In the genomic region with DNA sequence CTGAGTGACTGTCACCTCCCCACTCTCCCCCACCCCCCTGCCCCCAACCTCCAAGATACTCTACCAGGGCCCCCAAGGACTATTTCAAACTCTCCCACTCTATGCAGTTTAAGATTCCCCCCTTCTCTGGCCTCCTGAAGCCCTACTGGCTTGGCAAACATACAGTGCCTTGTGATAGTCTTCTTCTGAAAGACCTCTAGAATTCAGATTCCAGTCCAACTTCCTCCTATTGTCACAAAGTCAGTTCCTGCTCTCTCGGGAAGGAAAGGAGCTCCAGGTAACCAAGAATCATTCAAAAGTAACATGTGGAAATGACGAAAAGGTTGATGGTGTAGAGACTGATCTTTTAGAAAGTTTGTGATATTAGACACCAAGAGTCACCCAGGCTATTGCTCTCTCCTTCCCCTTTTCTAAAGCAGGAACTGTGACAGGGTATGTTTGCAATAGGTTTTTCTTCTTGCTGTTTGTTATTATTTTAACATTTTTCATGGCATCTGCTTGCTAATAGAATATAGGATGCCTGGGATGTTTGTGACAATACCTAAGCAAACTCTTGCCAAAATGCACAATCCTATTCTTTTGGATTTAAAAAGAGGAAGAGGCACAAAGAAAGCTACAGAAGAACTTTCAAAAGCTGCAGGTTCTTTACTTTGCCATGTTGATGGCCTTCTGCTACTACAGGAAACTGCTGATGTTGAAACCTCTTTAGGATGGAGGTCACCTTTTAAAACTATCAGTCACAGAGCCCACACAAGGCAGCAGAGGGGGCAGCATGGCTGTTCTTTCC, we compare ENCODE assay signal across 9 cellular contexts.
DNase-seq lines count a peak whose midpoint lies in the region; ATAC-seq and TF ChIP-seq lines count a peak whose summit lies in the region.
"Had no signal": no experiment of that assay in that cellular context is flagged by ENCODE, and none has a peak within 500 bp of the region (broad histone marks: within the 10 kb centered on the region; RNA-seq: fewer than 3 reads in every experiment).

No MANE protein-coding gene starts in this region.

- H3K36me3 ChIP-seq in heart left ventricle (no peaks in the 10 kb centered on the region), lung (ENCODE audit: control insufficient read depth in 2 of 2, insufficient read depth in 2 of 2, low read length in 2 of 2) (no peaks in the 10 kb centered on the region), upper lobe of left lung (no peaks in the 10 kb centered on the region), ascending aorta (no peaks in the 10 kb centered on the region), HAP-1 (replicated peaks) (no peaks in the 10 kb centered on the region)

- peak overlapping the region; percentile 94 for H3K27ac Mint-ChIP-seq in T-helper 17 cell

- peak overlapping the region; percentile 76 to 98 (median 92) for H3K27ac ChIP-seq in heart left ventricle
- H3K27ac ChIP-seq in lung (ENCODE audit: low read depth in 1 of 2, low read length in 1 of 2): peak overlapping the region; percentile 58 to 75
- H3K27ac ChIP-seq in upper lobe of left lung: peak overlapping the region; percentile 90 to 97 (median 93)
- peak overlapping the region in 1 of 2 donors; percentile 86 for H3K27ac ChIP-seq in ascending aorta

- H3K9me3 ChIP-seq in heart left ventricle: no peaks in the 10 kb centered on the region
- H3K9me3 ChIP-seq in T-helper 17 cell (ENCODE audit: control insufficient read depth, low read length, poor library complexity, severe bottlenecking): no peaks in the 10 kb centered on the region
- no peaks in the 10 kb centered on the region for H3K9me3 ChIP-seq in lung (ENCODE audit: control insufficient read depth in 2 of 2, insufficient read depth in 1 of 2, low read length in 1 of 2)
- H3K9me3 ChIP-seq in upper lobe of left lung: no peaks in the 10 kb centered on the region
- no peaks in the 10 kb centered on the region for H3K9me3 ChIP-seq in ascending aorta
- H3K9me3 ChIP-seq in HAP-1: no peaks in the 10 kb centered on the region

- 41 to 66% (median 57%) methylated on average over 2 of the region's 2 CpGs for WGBS in heart left ventricle, 4 donors
- WGBS in lung, 2 donors: 25 to 51% methylated on average over 2 of the region's 2 CpGs
- whole genome bisulfite sequencing in upper lobe of left lung, 2 donors: 36 to 38% methylated on average over 2 of the region's 2 CpGs

- intact Hi-C loops in heart left ventricle (cut with DNase I) (loop anchor here in 7 of 10 donors (5.0 to 10.0 kb wide), 5 partner anchors 67 to 410 kb away; partner anchors contain the start of gene MGAT4A (in 4 of the 7)), left cardiac atrium (cut with DNase I) (loop anchor here in 1 of 2 donors (10.0 kb wide), 1 partner anchor 90 kb away; the partner anchor contains the start of gene MGAT4A), ascending aorta (cut with DNase I) (loop anchor here (5.0 kb wide), 1 partner anchor 92 kb away; the partner anchor contains the start of gene MGAT4A), posterior cingulate gyrus (cut with DNase I) (no loop called here)

- in situ Hi-C loops in HAP-1 (cut with MboI; ENCODE audit: low sequenced_read_pairs): loop anchor here (25.0 kb wide), 1 partner anchor 412 kb away; no protein-coding TSS in a partner anchor

- H3K4me3 Mint-ChIP-seq in T-helper 17 cell: peak overlapping the region; percentile 57

- DNase-seq in heart left ventricle (no peak), left cardiac atrium (no peak), T-helper 17 cell (no peak), lung (ENCODE audit: low spot score) (no peak), upper lobe of left lung (no peak), ascending aorta (ENCODE audit: low spot score in 2 of 2) (no peak), posterior cingulate gyrus (no peak), HAP-1 (ENCODE audit: low spot score in 2 of 2) (no peak)
- DNase-seq: Karpas-422 had no signal

- peaks cover 0 to 7% (median 0%) of the 10 kb centered on the region in 9 donors for H3K27me3 ChIP-seq in heart left ventricle
- H3K27me3 ChIP-seq in lung (ENCODE audit: control insufficient read depth, insufficient read depth): no peaks in the 10 kb centered on the region
- H3K27me3 ChIP-seq in upper lobe of left lung: no peaks in the 10 kb centered on the region
- H3K27me3 ChIP-seq in ascending aorta: no peaks in the 10 kb centered on the region
- H3K27me3 ChIP-seq in HAP-1 (ENCODE audit: low read depth): no peaks in the 10 kb centered on the region

- TF ChIP-seq POLR2A in heart left ventricle (IDR thresholded peaks at IDR 0.05) (no peak), upper lobe of left lung (IDR thresholded peaks at IDR 0.05) (no peak)

- TF ChIP-seq CTCF in heart left ventricle (IDR thresholded peaks at IDR 0.05) (no peak), lung (IDR thresholded peaks at IDR 0.05; ENCODE audit: control extremely low read depth, extremely low read depth) (no peak), upper lobe of left lung (IDR thresholded peaks at IDR 0.05) (no peak), ascending aorta (IDR thresholded peaks at IDR 0.05) (no peak)

- no peak for TF ChIP-seq EP300 in upper lobe of left lung (IDR thresholded peaks at IDR 0.05)

- H3K4me1 ChIP-seq in heart left ventricle (peaks cover 0 to 57% (median 27%) of the 10 kb centered on the region in 12 donors), lung (ENCODE audit: control insufficient read depth in 2 of 2, insufficient read depth in 2 of 2, low read length in 2 of 2) (peaks cover 0 to 12% of the 10 kb centered on the region in 2 donors), upper lobe of left lung (peaks cover 26 to 39% (median 29%) of the 10 kb centered on the region in 4 donors), ascending aorta (peaks cover 3 to 10% of the 10 kb centered on the region in 2 donors), HAP-1 (no peaks in the 10 kb centered on the region)

- ATAC-seq in heart left ventricle (peak in 2 of 4 donors; percentile 29 to 67), left cardiac atrium (no peak), T-helper 17 cell (no peak), lung (ENCODE audit: insufficient read depth, low FRiP score) (no peak), upper lobe of left lung (ENCODE audit: low FRiP score in 2 of 2) (no peak)

- H3K4me1 Mint-ChIP-seq in T-helper 17 cell: peaks cover 42% of the 10 kb centered on the region

- H3K4me3 ChIP-seq in heart left ventricle (no peak overlapping the region), lung (no peak overlapping the region), upper lobe of left lung (no peak overlapping the region), ascending aorta (no peak overlapping the region), HAP-1 (no peak overlapping the region)

- no peaks in the 10 kb centered on the region for H3K27me3 Mint-ChIP-seq in T-helper 17 cell

- H3K36me3 Mint-ChIP-seq in T-helper 17 cell (ENCODE audit: low read depth): no peaks in the 10 kb centered on the region
